In the genomic region with DNA sequence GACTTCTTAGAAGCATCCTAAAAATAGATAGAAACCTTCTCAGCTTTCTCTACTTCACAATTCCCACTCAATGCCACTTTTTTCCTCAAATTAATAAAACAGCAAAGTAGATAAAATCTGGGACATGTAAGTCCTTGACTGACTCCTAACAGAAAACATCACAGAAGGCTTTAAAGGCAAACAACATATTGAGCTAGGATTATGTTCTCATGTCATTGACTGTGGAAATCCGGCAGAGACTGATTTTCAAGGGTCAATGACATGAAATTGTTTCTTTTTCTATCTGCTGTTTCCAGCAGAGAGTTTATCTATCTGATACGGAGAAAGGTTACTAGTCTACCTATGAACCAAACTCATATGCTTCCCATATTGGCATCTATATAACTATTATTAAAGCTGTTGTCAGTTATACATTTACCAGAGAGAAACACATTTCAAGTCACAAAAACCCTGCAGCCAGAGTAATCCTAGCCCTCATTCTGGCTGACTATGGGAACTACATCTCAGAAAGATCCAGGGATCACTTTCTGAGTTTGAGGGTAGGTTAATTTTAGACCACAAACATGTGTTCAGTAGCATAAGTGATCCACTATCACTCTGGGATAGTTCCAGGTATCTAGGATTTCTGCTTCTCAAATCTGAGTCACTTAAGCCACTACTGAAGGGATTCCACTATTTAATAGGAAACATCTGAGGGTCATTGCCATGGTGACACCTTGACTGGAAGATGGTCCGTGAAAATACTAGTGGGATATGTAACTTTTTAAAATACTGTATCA, we compare ENCODE assay signal across 12 cellular contexts.
DNase-seq lines count a peak whose midpoint lies in the region; ATAC-seq and TF ChIP-seq lines count a peak whose summit lies in the region.
"Had no signal": no experiment of that assay in that cellular context is flagged by ENCODE, and none has a peak within 500 bp of the region (broad histone marks: within the 10 kb centered on the region; RNA-seq: fewer than 3 reads in every experiment).

No MANE protein-coding gene starts in this region.

- TF ChIP-seq CTCF in LNCaP clone FGC (IDR thresholded peaks at IDR 0.05; ENCODE audit: control insufficient read depth, extremely low read depth, insufficient read depth) = no peak
- no peak for TF ChIP-seq CTCF in tibial nerve (IDR thresholded peaks at IDR 0.05)
- no peak for TF ChIP-seq CTCF in natural killer cell (IDR thresholded peaks at IDR 0.05)

- H3K36me3 Mint-ChIP-seq in naive B cell (peaks cover 0 to 5% of the 10 kb centered on the region in 2 donors), natural killer cell (no peaks in the 10 kb centered on the region)

- no peaks in the 10 kb centered on the region for H3K9me3 ChIP-seq in tibial nerve
- H3K9me3 ChIP-seq: ascending aorta, ovary had no signal

- H3K4me3 ChIP-seq in LNCaP clone FGC (ENCODE audit: low read depth, low read length) (0 out of 2 replicates have a peak overlapping the region, but pooled peaks have one; percentile 5), tibial nerve (no peak overlapping the region)
- H3K4me3 ChIP-seq: ascending aorta, ovary had no signal

- H3K27me3 ChIP-seq in tibial nerve = no peaks in the 10 kb centered on the region
- H3K27me3 ChIP-seq: ascending aorta, ovary had no signal

- H3K4me1 Mint-ChIP-seq in naive B cell (peaks cover 51 to 57% (median 53%) of the 10 kb centered on the region in 3 donors), natural killer cell (peaks cover 69% of the 10 kb centered on the region in 2 donors)

- H3K27me3 Mint-ChIP-seq in naive B cell = no peaks in the 10 kb centered on the region
- H3K27me3 Mint-ChIP-seq in natural killer cell (ENCODE audit: low read depth in 2 of 2) = no peaks in the 10 kb centered on the region

- peaks cover 0 to 8% (median 0%) of the 10 kb centered on the region in 3 donors for H3K36me3 ChIP-seq in tibial nerve
- H3K36me3 ChIP-seq: ascending aorta, ovary had no signal

- H3K9me3 Mint-ChIP-seq in naive B cell = no peaks in the 10 kb centered on the region
- no peaks in the 10 kb centered on the region for H3K9me3 Mint-ChIP-seq in natural killer cell

- intact Hi-C loops in natural killer cell (cut with micrococcal nuclease) = loop anchor here (10.0 kb wide), 1 partner anchor 215 kb away; no protein-coding TSS in a partner anchor

- ATAC-seq in naive B cell (ENCODE audit: low read depth in 2 of 2) (no peak), natural killer cell (no peak)

- H3K4me1 ChIP-seq in tibial nerve = peaks cover 0 to 41% (median 11%) of the 10 kb centered on the region in 4 donors

- 67 to 86% methylated on average over 3 of the region's 3 CpGs for WGBS in tibial nerve, 2 donors

- H3K4me3 Mint-ChIP-seq in naive B cell (peak overlapping the region in 2 of 8 donors; percentile 1 to 60), natural killer cell (no peak overlapping the region)

- TF ChIP-seq EP300 in tibial nerve (IDR thresholded peaks at IDR 0.05) = no peak

- H3K27ac ChIP-seq in epithelial cell of prostate = peak overlapping the region; percentile 69
- H3K27ac ChIP-seq in tibial nerve = peak overlapping the region in 2 of 4 donors; percentile 31 to 37
- H3K27ac ChIP-seq: ascending aorta, ovary had no signal

- H3K27ac Mint-ChIP-seq in naive B cell (peak overlapping the region in 4 of 6 donors; percentile 11 to 47 (median 19)), natural killer cell (peak overlapping the region in 1 of 2 donors; percentile 32)

- TF ChIP-seq POLR2A in tibial nerve (IDR thresholded peaks at IDR 0.05) = no peak

- peak; percentile 42 for DNase-seq in DMS 273 (lab: John Stamatoyannopoulos, UW; ENCODE audit: unreplicated experiment)
- no peak for DNase-seq in DMS 273 treated with DMSO at 0.1 percent for 48 hours (lab: John Stamatoyannopoulos, UW)
- no peak for DNase-seq in LNCaP clone FGC (ENCODE audit: low read depth)
- no peak for DNase-seq in epithelial cell of prostate (ENCODE audit: low read depth, low spot score)
- DNase-seq in naive B cell = no peak
- no peak for DNase-seq in tibial nerve (ENCODE audit: low spot score in 2 of 2)
- no peak for DNase-seq in T-helper 1 cell
- DNase-seq in natural killer cell = no peak
- DNase-seq: NCI-H2029; ovary; stimulated activated CD4-positive, alpha-beta T cell treated with anti-CD3 and anti-CD28 coated beads, Interleukin-4, amount 100 ng/mL, for 1 hour had no signal
